In genomic region chr1:241532173-241532553, GRCh38 we compare ENCODE assay signal across 8 cellular contexts. TPM values are rescaled to one million over a fixed set of nuclear protein-coding genes. Genes with fewer than 3 reads are reported as not detected.
A peak's percentile ranks its signal among the peaks of the same experiment; 100 is the strongest.
DNase-seq lines count a peak whose midpoint lies in the region; ATAC-seq, FAIRE-seq and TF ChIP-seq lines count a peak whose summit lies in the region.

KMO (plus strand) TSS chr1:241532378; CDS start chr1:241532445, 67 bp downstream.

- intact Hi-C loops in breast epithelium (cut with DNase I; ENCODE audit: low total_unique reads) = no loop called here

- peak within 1 kb of the TSS; percentile 61 for H3K4me3 ChIP-seq in Karpas-422 (ENCODE audit: low read length)
- H3K4me3 ChIP-seq in breast epithelium = peak within 1 kb of the TSS; percentile 40 to 62 (median 48)

- H3K27me3 ChIP-seq in Karpas-422 (ENCODE audit: low read length) = no peaks in the 10 kb centered on the region
- no peaks in the 10 kb centered on the region for H3K27me3 ChIP-seq in breast epithelium

- no peak for FAIRE-seq in GM12891 (lab: Jason Lieb, UNC)

- no peaks in the 10 kb centered on the region for H3K79me2 ChIP-seq in Karpas-422 (ENCODE audit: low read length)

- H3K27ac ChIP-seq in Karpas-422 (ENCODE audit: low read length) (peak within 1 kb of the TSS; percentile 94), breast epithelium (peak within 1 kb of the TSS in 1 of 2 donors; percentile 8)

- no peaks in the 10 kb centered on the region for H4K20me1 ChIP-seq in Karpas-422 (ENCODE audit: insufficient read depth, low read depth, low read length)

- TF ChIP-seq POLR2A in GM12891 (IDR thresholded peaks at IDR 0.05; ENCODE audit: low read depth, low read length) = 0 out of 2 replicates have a peak, but pooled peaks have one; percentile 18
- no peak for TF ChIP-seq POLR2A in breast epithelium (IDR thresholded peaks at IDR 0.05)

- H3K9me2 ChIP-seq in Karpas-422 (replicated peaks; ENCODE audit: insufficient read depth, low read length) = no peaks in the 10 kb centered on the region

- H3K36me3 ChIP-seq in Karpas-422 (ENCODE audit: insufficient read depth, low read length) = no peaks in the 10 kb centered on the region
- no peaks in the 10 kb centered on the region for H3K36me3 ChIP-seq in breast epithelium

- DNase-seq in GM12891 (ENCODE audit: insufficient read length, low spot score) (no peak), Karpas-422 (no peak), breast epithelium (ENCODE audit: low spot score in 2 of 2) (no peak), myocyte (ENCODE audit: low read depth) (peak; percentile 11), MV-4-11 (lab: John Stamatoyannopoulos, UW) (no peak), HPDE6-E6E7 (ENCODE audit: extremely low spot score) (no peak)
- no peak for DNase-seq in stimulated activated CD8-positive, alpha-beta memory T cell treated with anti-CD3 and anti-CD28 coated beads, Interleukin-4, amount 100 ng/mL, for 48 hours

- TF ChIP-seq CTCF in breast epithelium (IDR thresholded peaks at IDR 0.05) = no peak

- peak within 1 kb of the TSS; percentile 70 for H3K4me2 ChIP-seq in Karpas-422 (ENCODE audit: low read depth, low read length, poor library complexity, severe bottlenecking)

- peak within 1 kb of the TSS; percentile 45; the same call in 1 of the 2 replicates for H2AFZ ChIP-seq in Karpas-422 (ENCODE audit: low read length)

- H3K4me1 ChIP-seq in Karpas-422 (ENCODE audit: low read length) = peaks cover 33% of the 10 kb centered on the region
- no peaks in the 10 kb centered on the region for H3K4me1 ChIP-seq in breast epithelium

- ATAC-seq in GM21619 (IDR thresholded peaks at IDR 0.05; ENCODE audit: unreplicated experiment) = peak; percentile 25

- H3K9me3 ChIP-seq in Karpas-422 (ENCODE audit: low read length) (no peaks in the 10 kb centered on the region), breast epithelium (no peaks in the 10 kb centered on the region)

- H3K9ac ChIP-seq in Karpas-422 (ENCODE audit: low read length) = peak within 1 kb of the TSS; percentile 58

TF ChIP-seq in GM12891, 5 proteins besides CTCF, POLR2A, EP300 and RAD21:
- no peak for TF ChIP-seq PAX5 (IDR thresholded peaks at IDR 0.05; ENCODE audit: insufficient read depth, low read length, severe bottlenecking)
- TF ChIP-seq SPI1 (IDR thresholded peaks at IDR 0.05; ENCODE audit: low read depth, low read length) = no peak
- TF ChIP-seq POLR2AphosphoS5 (IDR thresholded peaks at IDR 0.05; ENCODE audit: low read depth, low read length) = no peak
- TF ChIP-seq TAF1 (IDR thresholded peaks at IDR 0.05; ENCODE audit: low read depth, low read length) = no peak
- no peak for TF ChIP-seq POU2F2 (IDR thresholded peaks at IDR 0.05; ENCODE audit: low read depth, low read length)

RNA-seq across cellular contexts. Expression of gene KMO, which starts in this region (rescaled TPM):
- polyA plus RNA-seq in GM12891 (2012; ENCODE audit: low read depth, missing spikeins) = 7.0 TPM
- 2.8 and 5.8 TPM in 2 replicates for total RNA-seq in Karpas-422 (2014; rRNA removed; shearing (Covaris generic); ENCODE audit: low replicate concordance)
- total RNA-seq in breast epithelium = 1 to 10 TPM; 1.1 to 4.3 (median 1.9) TPM
- 0.10 and 0.27 TPM in 2 replicates for total RNA-seq in myocyte
- 0.42 TPM for polyA plus RNA-seq in myocyte (2012)

Comparison
In these comparisons a context has a peak if more than half of its experiments do, and no peak if none do; other contexts are left out.
1. Peak in DNase-seq in myocyte; RNA of the gene not detected or under 1 TPM.